In the genomic region with DNA sequence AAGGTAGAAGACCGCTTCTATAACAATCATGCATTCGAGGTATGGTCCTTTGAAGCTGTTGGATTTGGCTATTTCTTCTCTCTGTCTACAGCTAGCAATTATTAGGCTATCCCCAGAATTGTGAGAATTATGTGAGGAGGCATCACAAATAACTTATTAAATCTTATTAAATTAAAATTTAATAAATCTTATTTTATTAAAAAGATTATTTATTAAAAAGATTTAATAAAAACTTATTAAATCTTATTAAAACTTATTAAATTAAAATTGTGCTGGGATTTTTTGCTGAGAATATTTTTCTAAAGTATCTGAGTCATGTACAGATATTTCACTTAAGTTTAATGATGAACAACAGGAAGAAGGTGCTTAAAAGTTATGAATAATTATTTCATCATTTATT, we compare ENCODE assay signal across 25 cellular contexts. TPM values are rescaled to one million over a fixed set of nuclear protein-coding genes. Genes with fewer than 3 reads are reported as not detected.
DNase-seq lines count a peak whose midpoint lies in the region; FAIRE-seq and TF ChIP-seq lines count a peak whose summit lies in the region.
"Had no signal": no experiment of that assay in that cellular context is flagged by ENCODE, and none has a peak within 500 bp of the region (broad histone marks: within the 10 kb centered on the region; RNA-seq: fewer than 3 reads in every experiment).

No MANE protein-coding gene starts in this region.

- no peaks in the 10 kb centered on the region for H3K79me2 ChIP-seq in H9 (ENCODE audit: insufficient read depth, low read length)

- FAIRE-seq in A204.1 (lab: Jason Lieb, UNC) (peak; percentile 86), TTC549 (lab: Jason Lieb, UNC) (peak; percentile 41), frontal cortex (lab: Jason Lieb, UNC) (peak; percentile 88)
- FAIRE-seq: A549, D721Med, GM12891, GM18507 had no signal

- H3K27me3 Mint-ChIP-seq in H9 (ENCODE audit: low read depth), result peaks cover 6% of the 10 kb centered on the region
- no peaks in the 10 kb centered on the region for H3K27me3 Mint-ChIP-seq in progenitor cell of endocrine pancreas
- H3K27me3 Mint-ChIP-seq: CD4-positive, alpha-beta T cell had no signal

- H2BK20ac ChIP-seq in H9 (ENCODE audit: low read depth, low read length, poor library complexity, severe bottlenecking), result no peak overlapping the region

- H3K27ac Mint-ChIP-seq in H9 (no peak overlapping the region), progenitor cell of endocrine pancreas (no peak overlapping the region)
- H3K27ac Mint-ChIP-seq: CD14-positive monocyte; CD4-positive, alpha-beta T cell; CD8-positive, alpha-beta memory T cell; GM23338; HFFc6 had no signal

- no peak overlapping the region for H2AFZ ChIP-seq in H9 (ENCODE audit: low read length)
- H2AFZ ChIP-seq: GM23338 had no signal

- H3K9me3 Mint-ChIP-seq in H9 (peaks cover 22 to 33% of the 10 kb centered on the region in 2 experiments; a peak in 4 of 5 replicates), progenitor cell of endocrine pancreas (ENCODE audit: low read depth) (peaks cover 23% of the 10 kb centered on the region)

- H3T11ph ChIP-seq in H9 (ENCODE audit: low read length), result no peak overlapping the region

- peaks cover 3 to 12% (median 11%) of the 10 kb centered on the region in 3 experiments for H3K36me3 Mint-ChIP-seq in H9 (ENCODE audit: insufficient read depth in 1 of 3, low read depth in 3 of 3)
- peaks cover 30% of the 10 kb centered on the region for H3K36me3 Mint-ChIP-seq in progenitor cell of endocrine pancreas (ENCODE audit: insufficient read depth)

- TF ChIP-seq CTCF in right atrium auricular region (IDR thresholded peaks at IDR 0.05) (no peak), H9 (conservative IDR thresholded peaks at IDR 0.05) (no peak), progenitor cell of endocrine pancreas (IDR thresholded peaks at IDR 0.05; ENCODE audit: unreplicated experiment) (no peak)

- H3K4me1 Mint-ChIP-seq in H9 (no peaks in the 10 kb centered on the region), progenitor cell of endocrine pancreas (ENCODE audit: low read depth) (no peaks in the 10 kb centered on the region)
- H3K4me1 Mint-ChIP-seq: CD8-positive, alpha-beta memory T cell; GM23338 had no signal

- no peak overlapping the region for H2BK12ac ChIP-seq in H9 (ENCODE audit: insufficient read length, low read depth, low read length)

- peaks cover 0 to 20% of the 10 kb centered on the region in 2 donors for H3K9me3 ChIP-seq in right atrium auricular region
- H3K9me3 ChIP-seq in H9 (ENCODE audit: control insufficient read depth, low read depth, low read length), result peaks cover 5% of the 10 kb centered on the region
- H3K9me3 ChIP-seq: BE2C had no signal

- no peak overlapping the region for H3K4me2 ChIP-seq in H9 (ENCODE audit: insufficient read depth, insufficient read length, low read length)
- H3K4me2 ChIP-seq: A549; BLaER1 treated with 17β-estradiol and CSF1 and Interleukin-3, amounts not matched to agents 10 nM and 100 nM; GM23338 had no signal

- H4K20me1 ChIP-seq in H9 (ENCODE audit: control insufficient read depth, insufficient read depth, insufficient read length), result no peaks in the 10 kb centered on the region
- H4K20me1 ChIP-seq: BLaER1 treated with 17β-estradiol and CSF1 and Interleukin-3, amounts not matched to agents 10 nM and 100 nM had no signal

- no peak overlapping the region for H3K4me3 ChIP-seq in right atrium auricular region
- H3K4me3 ChIP-seq: A549; BLaER1 treated with 17β-estradiol and CSF1 and Interleukin-3, amounts not matched to agents 10 nM and 100 nM; GM23338; HAP-1 had no signal

- H3K4me3 Mint-ChIP-seq in H9, result no peak overlapping the region
- H3K4me3 Mint-ChIP-seq in progenitor cell of endocrine pancreas (ENCODE audit: low read depth), result no peak overlapping the region
- H3K4me3 Mint-ChIP-seq: CD14-positive monocyte; CD4-positive, alpha-beta T cell; CD8-positive, alpha-beta memory T cell; GM23338; HFFc6 had no signal

- H3K36me3 ChIP-seq in right atrium auricular region, result no peaks in the 10 kb centered on the region
- H3K36me3 ChIP-seq: BE2C, HAP-1 had no signal

- H3K23ac ChIP-seq in H9 (ENCODE audit: insufficient read length, low read depth, low read length), result no peak overlapping the region

- WGBS in H9 (ENCODE audit: extremely low coverage, insufficient read length, low lambda C conversion rate), result no CpG with 5 or more reads among the region's 2 CpGs

- no peak overlapping the region for H3K56ac ChIP-seq in H9 (ENCODE audit: insufficient read length, low read depth, low read length)

- H2BK5ac ChIP-seq in H9 (ENCODE audit: insufficient read length, low read length), result no peak overlapping the region

- H3K4ac ChIP-seq in H9 (ENCODE audit: low read depth, low read length), result no peak overlapping the region

- H3K79me1 ChIP-seq in H9 (ENCODE audit: insufficient read depth, low read depth, low read length, poor library complexity, severe bottlenecking), result no peaks in the 10 kb centered on the region

- no peak overlapping the region for H4K5ac ChIP-seq in H9 (ENCODE audit: insufficient read length, low read depth, low read length)

- H4K91ac ChIP-seq in H9 (ENCODE audit: insufficient read length, low read depth, low read length), result no peak overlapping the region

- H3K23me2 ChIP-seq in H9 (ENCODE audit: insufficient read length, low read depth, low read length, poor library complexity, severe bottlenecking), result no peaks in the 10 kb centered on the region

- DNase-seq in frontal cortex (ENCODE audit: low spot score in 2 of 2) (no peak), right atrium auricular region (ENCODE audit: low spot score) (no peak), H9 (no peak), progenitor cell of endocrine pancreas (ENCODE audit: low spot score, unreplicated experiment) (no peak)
- DNase-seq: ACHN; AML-193; BE2C; CD4-positive, alpha-beta T cell; CD8-positive, alpha-beta memory T cell; DMS 273 treated with DMSO at 0.1 percent for 48 hours; DMS79; EL; GF-D8; HFFc6 had no signal

- no peak overlapping the region for H3K27ac ChIP-seq in right atrium auricular region
- H3K27ac ChIP-seq in H9 (ENCODE audit: insufficient read length, low read depth, low read length), result no peak overlapping the region
- H3K27ac ChIP-seq: 22Rv1; A549; BLaER1 treated with 17β-estradiol and CSF1 and Interleukin-3, amounts not matched to agents 10 nM and 100 nM had no signal

- H2BK15ac ChIP-seq in H9 (ENCODE audit: low read depth, low read length), result no peak overlapping the region

- H2BK120ac ChIP-seq in H9 (ENCODE audit: low read depth, low read length, poor library complexity, severe bottlenecking), result no peak overlapping the region

- H3K9ac ChIP-seq in H9 (ENCODE audit: extremely low read depth, insufficient read length, low read length), result no peak overlapping the region
- H3K9ac ChIP-seq: BLaER1 treated with 17β-estradiol and CSF1 and Interleukin-3, amounts not matched to agents 10 nM and 100 nM had no signal

- no peak overlapping the region for H3K18ac ChIP-seq in H9 (ENCODE audit: insufficient read length, low read depth, low read length)

- no peak overlapping the region for H3K14ac ChIP-seq in H9 (ENCODE audit: insufficient read depth, low read length)

- H3K4me1 ChIP-seq in right atrium auricular region (no peaks in the 10 kb centered on the region), H9 (ENCODE audit: insufficient read depth, low read length) (no peaks in the 10 kb centered on the region)
- H3K4me1 ChIP-seq: A549, BE2C, HAP-1 had no signal

- no peak overlapping the region for H4K8ac ChIP-seq in H9 (replicated peaks; ENCODE audit: insufficient read length, low read depth, low read length)

- H3K27me3 ChIP-seq in right atrium auricular region (no peaks in the 10 kb centered on the region), H9 (ENCODE audit: insufficient read depth, low read length) (no peaks in the 10 kb centered on the region)
- H3K27me3 ChIP-seq: BLaER1 treated with 17β-estradiol and CSF1 and Interleukin-3, amounts not matched to agents 10 nM and 100 nM had no signal

- H2AK5ac ChIP-seq in H9 (ENCODE audit: insufficient read length, low read length), result no peak overlapping the region

RNA-seq across cellular contexts. Expression of gene SPA17, which starts 7.7 kb away (rescaled TPM):
- total RNA-seq in frontal cortex, result 5.7 TPM
- total RNA-seq in right atrium auricular region, result 1 to 10 TPM; 4.7 to 5.9 TPM
- total RNA-seq in H9 (2021), result 6.9 and 7.2 TPM in 2 replicates
- total RNA-seq in progenitor cell of endocrine pancreas, result 12.0 and 13.6 TPM in 2 replicates

RNA-seq across cellular contexts. Expression of gene SIAE, which starts 7.9 kb away (rescaled TPM):
- 10.2 TPM for total RNA-seq in frontal cortex
- total RNA-seq in right atrium auricular region, result 10 to 100 TPM; 12.5 to 40.8 TPM
- total RNA-seq in H9 (2021), result 4.7 and 5.6 TPM in 2 replicates
- total RNA-seq in progenitor cell of endocrine pancreas, result 7.9 and 8.7 TPM in 2 replicates

RNA-seq across cellular contexts. Expression of gene NRGN, which starts 58.3 kb away (rescaled TPM):
- total RNA-seq in frontal cortex (2.9 TPM), right atrium auricular region (1 to 10 TPM; 2.2 to 2.8 TPM), H9 (2021) (6.4 and 7.0 TPM in 2 replicates), progenitor cell of endocrine pancreas (4.9 and 5.9 TPM in 2 replicates)

RNA-seq across cellular contexts. Expression of gene TBRG1, which starts 58.8 kb away (rescaled TPM):
- 35.9 TPM for total RNA-seq in frontal cortex
- 10 to 100 TPM; 20.0 to 27.6 TPM for total RNA-seq in right atrium auricular region
- total RNA-seq in H9 (2021), result 23.9 and 25.8 TPM in 2 replicates
- 31.1 and 33.3 TPM in 2 replicates for total RNA-seq in progenitor cell of endocrine pancreas
